In genomic region chr10:101061814-101062230, GRCh38 we compare ENCODE assay signal across 8 cellular contexts. TPM values are rescaled to one million over a fixed set of nuclear protein-coding genes. Genes with fewer than 3 reads are reported as not detected.
A peak's percentile ranks its signal among the peaks of the same experiment; 100 is the strongest.
DNase-seq lines count a peak whose midpoint lies in the region; TF ChIP-seq lines count a peak whose summit lies in the region.

KAZALD1 (plus strand) TSS chr10:101061989; CDS start chr10:101062593, 604 bp downstream.

- peak within 1 kb of the TSS; percentile 85 for H3K4me3 Mint-ChIP-seq in activated naive CD8-positive, alpha-beta T cell

- peaks cover 57% of the 10 kb centered on the region for H3K4me1 ChIP-seq in suprapubic skin

- TF ChIP-seq POLR2A in suprapubic skin (IDR thresholded peaks at IDR 0.05): no peak

- TF ChIP-seq CTCF in suprapubic skin (IDR thresholded peaks at IDR 0.05): no peak

- peaks cover 20% of the 10 kb centered on the region for H3K4me1 Mint-ChIP-seq in activated naive CD8-positive, alpha-beta T cell (ENCODE audit: low read depth)

- H3K27me3 Mint-ChIP-seq in activated naive CD8-positive, alpha-beta T cell: peaks cover 19% of the 10 kb centered on the region

- no peak for TF ChIP-seq EP300 in suprapubic skin (IDR thresholded peaks at IDR 0.05)

- no peaks in the 10 kb centered on the region for H3K36me3 Mint-ChIP-seq in activated naive CD8-positive, alpha-beta T cell

- H3K9me3 Mint-ChIP-seq in activated naive CD8-positive, alpha-beta T cell (ENCODE audit: low read depth): no peaks in the 10 kb centered on the region

- peak within 1 kb of the TSS; percentile 91 for H3K27ac Mint-ChIP-seq in activated naive CD8-positive, alpha-beta T cell

- no peaks in the 10 kb centered on the region for H3K9me3 ChIP-seq in suprapubic skin

- H3K27me3 ChIP-seq in suprapubic skin: peaks cover 15% of the 10 kb centered on the region

- H3K27ac ChIP-seq in suprapubic skin: peak within 1 kb of the TSS; percentile 89

- DNase-seq in NCI-H1092 treated with DMSO at 0.1 percent for 48 hours (lab: John Stamatoyannopoulos, UW) (peak; percentile 57), NCI-H1092 (lab: John Stamatoyannopoulos, UW) (no peak), islet precursor cell (peak; percentile 73), suprapubic skin (ENCODE audit: low spot score in 2 of 2) (no peak), AG20443 (ENCODE audit: low spot score) (no peak), cerebellum (ENCODE audit: low spot score) (no peak), NCI-H146 (lab: John Stamatoyannopoulos, UW) (no peak)

- H3K4me3 ChIP-seq in suprapubic skin: peak within 1 kb of the TSS; percentile 66

- H3K36me3 ChIP-seq in suprapubic skin: no peaks in the 10 kb centered on the region

- WGBS in suprapubic skin: 48% methylated on average over 22 of the region's 22 CpGs

RNA-seq across cellular contexts. Expression of gene KAZALD1, which starts in this region (rescaled TPM):
- total RNA-seq in suprapubic skin (1 to 10 TPM; 1.6 to 4.2 (median 2.5) TPM), cerebellum (1.3 TPM)

Comparison
In these comparisons a context has a peak if more than half of its experiments do, and no peak if none do; other contexts are left out.
1. DNase-seq: peak in NCI-H1092 treated with DMSO at 0.1 percent for 48 hours (single experiment) and islet precursor cell (single experiment); none in NCI-H1092 (single experiment), suprapubic skin (0 of 2), AG20443 (single experiment), cerebellum (single experiment) and NCI-H146 (single experiment).